ENCODE assay signal across 1 cellular context in the genomic region with DNA sequence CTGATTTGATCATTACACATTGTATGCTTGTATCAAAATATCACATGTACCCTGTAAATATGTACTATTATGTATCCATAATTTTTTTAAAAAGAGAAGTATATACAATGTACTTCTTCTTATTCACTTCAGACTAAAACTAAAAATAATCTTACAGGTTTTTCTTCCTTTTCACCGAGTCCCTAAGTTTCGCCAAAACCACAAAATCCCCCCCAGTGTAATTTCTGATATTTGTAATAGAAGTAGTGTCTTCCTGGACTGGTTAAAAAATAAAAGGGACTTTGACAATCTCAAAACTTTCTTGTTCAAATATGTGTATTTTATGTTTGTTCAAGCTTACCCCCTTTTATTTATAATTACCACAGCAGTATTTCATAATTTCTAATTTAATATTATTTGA.
TF ChIP-seq lines count a peak whose summit lies in the region.

No MANE protein-coding gene starts in this region.

TF ChIP-seq in GM12878, 131 proteins besides CTCF, POLR2A, EP300 and RAD21 (continued from another document):
- TF ChIP-seq, protein P1, sequence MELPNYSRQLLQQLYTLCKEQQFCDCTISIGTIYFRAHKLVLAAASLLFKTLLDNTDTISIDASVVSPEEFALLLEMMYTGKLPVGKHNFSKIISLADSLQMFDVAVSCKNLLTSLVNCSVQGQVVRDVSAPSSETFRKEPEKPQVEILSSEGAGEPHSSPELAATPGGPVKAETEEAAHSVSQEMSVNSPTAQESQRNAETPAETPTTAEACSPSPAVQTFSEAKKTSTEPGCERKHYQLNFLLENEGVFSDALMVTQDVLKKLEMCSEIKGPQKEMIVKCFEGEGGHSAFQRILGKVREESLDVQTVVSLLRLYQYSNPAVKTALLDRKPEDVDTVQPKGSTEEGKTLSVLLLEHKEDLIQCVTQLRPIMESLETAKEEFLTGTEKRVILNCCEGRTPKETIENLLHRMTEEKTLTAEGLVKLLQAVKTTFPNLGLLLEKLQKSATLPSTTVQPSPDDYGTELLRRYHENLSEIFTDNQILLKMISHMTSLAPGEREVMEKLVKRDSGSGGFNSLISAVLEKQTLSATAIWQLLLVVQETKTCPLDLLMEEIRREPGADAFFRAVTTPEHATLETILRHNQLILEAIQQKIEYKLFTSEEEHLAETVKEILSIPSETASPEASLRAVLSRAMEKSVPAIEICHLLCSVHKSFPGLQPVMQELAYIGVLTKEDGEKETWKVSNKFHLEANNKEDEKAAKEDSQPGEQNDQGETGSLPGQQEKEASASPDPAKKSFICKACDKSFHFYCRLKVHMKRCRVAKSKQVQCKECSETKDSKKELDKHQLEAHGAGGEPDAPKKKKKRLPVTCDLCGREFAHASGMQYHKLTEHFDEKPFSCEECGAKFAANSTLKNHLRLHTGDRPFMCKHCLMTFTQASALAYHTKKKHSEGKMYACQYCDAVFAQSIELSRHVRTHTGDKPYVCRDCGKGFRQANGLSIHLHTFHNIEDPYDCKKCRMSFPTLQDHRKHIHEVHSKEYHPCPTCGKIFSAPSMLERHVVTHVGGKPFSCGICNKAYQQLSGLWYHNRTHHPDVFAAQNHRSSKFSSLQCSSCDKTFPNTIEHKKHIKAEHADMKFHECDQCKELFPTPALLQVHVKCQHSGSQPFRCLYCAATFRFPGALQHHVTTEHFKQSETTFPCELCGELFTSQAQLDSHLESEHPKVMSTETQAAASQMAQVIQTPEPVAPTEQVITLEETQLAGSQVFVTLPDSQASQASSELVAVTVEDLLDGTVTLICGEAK (IDR thresholded peaks at IDR 0.05; ENCODE audit: borderline replicate concordance) = no peak
TF ChIP-seq in GM12878: peak in this region for 1.
